ENCODE assay signal across 1 cellular context in genomic region chr4:1393866-1394265, GRCh38.
TF ChIP-seq lines count a peak whose summit lies in the region.

No MANE protein-coding gene starts in this region.

TF ChIP-seq in HepG2, 621 proteins besides CTCF, POLR2A, EP300 and RAD21 (continued from another document):
- no peak for TF ChIP-seq TFDP1 (CRISPR knock-in tag; IDR thresholded peaks at IDR 0.05; ENCODE audit: borderline replicate concordance)
- TF ChIP-seq PRDM10 (CRISPR knock-in tag; IDR thresholded peaks at IDR 0.05; ENCODE audit: low read depth), result no peak
- TF ChIP-seq IRX3 (CRISPR knock-in tag; IDR thresholded peaks at IDR 0.05; ENCODE audit: borderline replicate concordance, low read depth), result no peak
- no peak for TF ChIP-seq ZNF747 (CRISPR knock-in tag; IDR thresholded peaks at IDR 0.05; ENCODE audit: borderline replicate concordance)
- no peak for TF ChIP-seq MNT (IDR thresholded peaks at IDR 0.05)
- TF ChIP-seq NR0B2 (CRISPR knock-in tag; IDR thresholded peaks at IDR 0.05), result no peak
- TF ChIP-seq PAWR (CRISPR knock-in tag; IDR thresholded peaks at IDR 0.05; ENCODE audit: borderline replicate concordance), result no peak
- no peak for TF ChIP-seq ZKSCAN8 (CRISPR knock-in tag; IDR thresholded peaks at IDR 0.05; ENCODE audit: borderline replicate concordance)
- TF ChIP-seq ZNF329 (CRISPR knock-in tag; IDR thresholded peaks at IDR 0.05; ENCODE audit: low read depth), result no peak
